ENCODE assay signal across 14 cellular contexts in genomic region chr5:9340095-9340494, GRCh38.
"Had no signal": no experiment of that assay in that cellular context is flagged by ENCODE, and none has a peak within 500 bp of the region (broad histone marks: within the 10 kb centered on the region; RNA-seq: fewer than 3 reads in every experiment).

No MANE protein-coding gene starts in this region.

- DNase-seq: effector CD4-positive, alpha-beta T cell; endodermal cell; erythroblast; gastrocnemius medialis; immature natural killer cell; naive thymus-derived CD8-positive, alpha-beta T cell; ovary; right cardiac atrium; stimulated activated CD4-positive, alpha-beta T cell treated with anti-CD3 and anti-CD28 coated beads, Interleukin-2, amount 100 ng/mL, for 48 hours; stimulated activated naive CD4-positive, alpha-beta T cell treated with Interleukin-2 at 50 U/mL for 16 hours; trophoblast cell had no signal

- H3K27ac Mint-ChIP-seq: endodermal cell; immature natural killer cell; naive thymus-derived CD8-positive, alpha-beta T cell had no signal

- H3K4me1 Mint-ChIP-seq: endodermal cell; immature natural killer cell; naive thymus-derived CD8-positive, alpha-beta T cell had no signal

- H3K4me3 ChIP-seq: coronary artery, gastrocnemius medialis, ovary, smooth muscle cell had no signal

- H3K4me3 Mint-ChIP-seq: endodermal cell; immature natural killer cell; naive thymus-derived CD8-positive, alpha-beta T cell; neural crest cell had no signal

- ATAC-seq: gastrocnemius medialis; naive thymus-derived CD8-positive, alpha-beta T cell; right cardiac atrium had no signal

- H3K36me3 Mint-ChIP-seq: naive thymus-derived CD8-positive, alpha-beta T cell had no signal

- H3K27me3 Mint-ChIP-seq: naive thymus-derived CD8-positive, alpha-beta T cell had no signal
